ENCODE assay signal across 8 cellular contexts in genomic region chr2:137910641-137911040, GRCh38. TPM values are rescaled to one million over a fixed set of nuclear protein-coding genes. Genes with fewer than 3 reads are reported as not detected.
DNase-seq lines count a peak whose midpoint lies in the region; ATAC-seq and TF ChIP-seq lines count a peak whose summit lies in the region.

No MANE protein-coding gene starts in this region.

- H2AFZ ChIP-seq in H9 (ENCODE audit: low read length): no peak overlapping the region

- TF ChIP-seq CTCF in AG04449 (IDR thresholded peaks at IDR 0.05; ENCODE audit: insufficient read depth, low read length, missing control alignments) (peak; percentile 16), H9 (conservative IDR thresholded peaks at IDR 0.05) (peak; percentile 72), WTC11 (IDR thresholded peaks at IDR 0.05) (0 out of 2 replicates have a peak, but pooled peaks have one; percentile 17), left lung (IDR thresholded peaks at IDR 0.05) (peak; percentile 51 to 53), omental fat pad (IDR thresholded peaks at IDR 0.05) (no peak)

- H3K4ac ChIP-seq in H9 (ENCODE audit: low read depth, low read length): no peak overlapping the region

- no peak overlapping the region for H2BK5ac ChIP-seq in H9 (ENCODE audit: insufficient read length, low read length)

- H3K36me3 ChIP-seq in left lung: no peaks in the 10 kb centered on the region

- H3K4me1 ChIP-seq in H9 (ENCODE audit: insufficient read depth, low read length) (no peaks in the 10 kb centered on the region), left lung (no peaks in the 10 kb centered on the region)

- H3K79me2 ChIP-seq in H9 (ENCODE audit: insufficient read depth, low read length): no peaks in the 10 kb centered on the region

- H3K56ac ChIP-seq in H9 (ENCODE audit: insufficient read length, low read depth, low read length): no peak overlapping the region

- no peak overlapping the region for H3K4me2 ChIP-seq in H9 (ENCODE audit: insufficient read depth, insufficient read length, low read length)

- no peak overlapping the region for H2BK20ac ChIP-seq in H9 (ENCODE audit: low read depth, low read length, poor library complexity, severe bottlenecking)

- no peak overlapping the region for H3K18ac ChIP-seq in H9 (ENCODE audit: insufficient read length, low read depth, low read length)

- no peak overlapping the region for H3T11ph ChIP-seq in H9 (ENCODE audit: low read length)

- no peak overlapping the region for H4K5ac ChIP-seq in H9 (ENCODE audit: insufficient read length, low read depth, low read length)

- H3K79me1 ChIP-seq in H9 (ENCODE audit: insufficient read depth, low read depth, low read length, poor library complexity, severe bottlenecking): no peaks in the 10 kb centered on the region

- no peak overlapping the region for H2BK120ac ChIP-seq in H9 (ENCODE audit: low read depth, low read length, poor library complexity, severe bottlenecking)

- no peaks in the 10 kb centered on the region for H3K27me3 Mint-ChIP-seq in H9 (ENCODE audit: low read depth)
- H3K27me3 Mint-ChIP-seq in WTC11 (ENCODE audit: low read depth): no peaks in the 10 kb centered on the region
- no peaks in the 10 kb centered on the region for H3K27me3 Mint-ChIP-seq in activated CD4-positive, alpha-beta T cell treated with anti-CD3 and anti-CD28 coated beads, Interleukin-2, amount 10 ng/mL, durations not matched to agents 7 days and 5 days
- H3K27me3 Mint-ChIP-seq in activated CD4-positive, alpha-beta T cell treated with anti-CD3 and anti-CD28 coated beads for 36 hours: peaks cover 2% of the 10 kb centered on the region

- H3K27ac ChIP-seq in H9 (ENCODE audit: insufficient read length, low read depth, low read length) (no peak overlapping the region), left lung (no peak overlapping the region)

- H3K23ac ChIP-seq in H9 (ENCODE audit: insufficient read length, low read depth, low read length): no peak overlapping the region

- no peaks in the 10 kb centered on the region for H4K20me1 ChIP-seq in H9 (ENCODE audit: control insufficient read depth, insufficient read depth, insufficient read length)

- H3K9me3 Mint-ChIP-seq in H9: no peaks in the 10 kb centered on the region
- no peaks in the 10 kb centered on the region for H3K9me3 Mint-ChIP-seq in WTC11
- H3K9me3 Mint-ChIP-seq in activated CD4-positive, alpha-beta T cell treated with anti-CD3 and anti-CD28 coated beads, Interleukin-2, amount 10 ng/mL, durations not matched to agents 7 days and 5 days: no peaks in the 10 kb centered on the region
- H3K9me3 Mint-ChIP-seq in activated CD4-positive, alpha-beta T cell treated with anti-CD3 and anti-CD28 coated beads for 36 hours (ENCODE audit: low read depth): no peaks in the 10 kb centered on the region

- H2BK12ac ChIP-seq in H9 (ENCODE audit: insufficient read length, low read depth, low read length): no peak overlapping the region

- H3K4me1 Mint-ChIP-seq in H9 (peaks cover 0 to 4% of the 10 kb centered on the region in 2 experiments; a peak in 2 of 4 replicates), WTC11 (0 out of 2 replicates have a peak, but pooled peaks cover 5% of the 10 kb centered on the region)
- H3K4me1 Mint-ChIP-seq in activated CD4-positive, alpha-beta T cell treated with anti-CD3 and anti-CD28 coated beads, Interleukin-2, amount 10 ng/mL, durations not matched to agents 7 days and 5 days: no peaks in the 10 kb centered on the region
- H3K4me1 Mint-ChIP-seq in activated CD4-positive, alpha-beta T cell treated with anti-CD3 and anti-CD28 coated beads for 36 hours: no peaks in the 10 kb centered on the region

- H2BK15ac ChIP-seq in H9 (ENCODE audit: low read depth, low read length): no peak overlapping the region

- no peak overlapping the region for H4K8ac ChIP-seq in H9 (replicated peaks; ENCODE audit: insufficient read length, low read depth, low read length)

- H4K91ac ChIP-seq in H9 (ENCODE audit: insufficient read length, low read depth, low read length): no peak overlapping the region

- H3K36me3 Mint-ChIP-seq in H9 (ENCODE audit: insufficient read depth in 1 of 3, low read depth in 3 of 3) (no peaks in the 10 kb centered on the region), WTC11 (no peaks in the 10 kb centered on the region)
- H3K36me3 Mint-ChIP-seq in activated CD4-positive, alpha-beta T cell treated with anti-CD3 and anti-CD28 coated beads, Interleukin-2, amount 10 ng/mL, durations not matched to agents 7 days and 5 days (ENCODE audit: low read depth): no peaks in the 10 kb centered on the region
- no peaks in the 10 kb centered on the region for H3K36me3 Mint-ChIP-seq in activated CD4-positive, alpha-beta T cell treated with anti-CD3 and anti-CD28 coated beads for 36 hours (ENCODE audit: low read depth)

- H3K4me3 Mint-ChIP-seq in H9: no peak overlapping the region
- no peak overlapping the region for H3K4me3 Mint-ChIP-seq in WTC11
- H3K4me3 Mint-ChIP-seq in activated CD4-positive, alpha-beta T cell treated with anti-CD3 and anti-CD28 coated beads, Interleukin-2, amount 10 ng/mL, durations not matched to agents 7 days and 5 days: no peak overlapping the region
- no peak overlapping the region for H3K4me3 Mint-ChIP-seq in activated CD4-positive, alpha-beta T cell treated with anti-CD3 and anti-CD28 coated beads for 36 hours

- H2AK5ac ChIP-seq in H9 (ENCODE audit: insufficient read length, low read length): no peak overlapping the region

- CTCF ChIA-PET in AG04449 (lab: Yijun Ruan, JAX): interaction anchor here (1.3 to 6.8 kb wide), 6 partner anchors 180 to 922 kb away, joined by 4 to 62 read pairs (median 14); no protein-coding TSS in a partner anchor
- CTCF ChIA-PET in WTC11 (lab: Charles Lee): interaction anchor here (0.7 to 3.4 kb wide), 4 partner anchors 12 to 917 kb away, joined by 3 to 12 read pairs (median 6); no protein-coding TSS in a partner anchor
- CTCF ChIA-PET in activated CD4-positive, alpha-beta T cell treated with anti-CD3 and anti-CD28 coated beads, Interleukin-2, amount 10 ng/mL, durations not matched to agents 7 days and 5 days (lab: Charles Lee): no interaction called here
- CTCF ChIA-PET in activated CD4-positive, alpha-beta T cell treated with anti-CD3 and anti-CD28 coated beads for 36 hours (lab: Charles Lee): interaction anchor here (0.6 to 2.2 kb wide), 3 partner anchors 25 to 917 kb away, joined by 3 to 13 read pairs (median 3); no protein-coding TSS in a partner anchor

- intact Hi-C loops in left lung (cut with DNase I): no loop called here
- intact Hi-C loops in activated CD4-positive, alpha-beta T cell treated with anti-CD3 and anti-CD28 coated beads for 36 hours (cut with DNase I, micrococcal nuclease): loop anchor here (1.0 to 10.0 kb wide), 3 partner anchors 874 to 917 kb away; partner anchors contain the start of gene NXPH2 (in 1 of the 2)

- H3K27ac Mint-ChIP-seq in H9: no peak overlapping the region
- H3K27ac Mint-ChIP-seq in WTC11: no peak overlapping the region
- no peak overlapping the region for H3K27ac Mint-ChIP-seq in activated CD4-positive, alpha-beta T cell treated with anti-CD3 and anti-CD28 coated beads, Interleukin-2, amount 10 ng/mL, durations not matched to agents 7 days and 5 days
- no peak overlapping the region for H3K27ac Mint-ChIP-seq in activated CD4-positive, alpha-beta T cell treated with anti-CD3 and anti-CD28 coated beads for 36 hours

- no peak overlapping the region for H3K9ac ChIP-seq in H9 (ENCODE audit: extremely low read depth, insufficient read length, low read length)

- DNase-seq in AG04449 (ENCODE audit: low read depth, low spot score) (no peak), H9 (no peak), WTC11 (ENCODE audit: low spot score) (no peak), left lung (no peak), AG08396 (ENCODE audit: low spot score) (no peak), omental fat pad (ENCODE audit: low spot score) (no peak)
- no peak for DNase-seq in activated CD4-positive, alpha-beta T cell treated with anti-CD3 and anti-CD28 coated beads, Interleukin-2, amount 10 ng/mL, durations not matched to agents 7 days and 5 days
- no peak for DNase-seq in activated CD4-positive, alpha-beta T cell treated with anti-CD3 and anti-CD28 coated beads for 36 hours

- no peaks in the 10 kb centered on the region for H3K23me2 ChIP-seq in H9 (ENCODE audit: insufficient read length, low read depth, low read length, poor library complexity, severe bottlenecking)

- no CpG with 5 or more reads among the region's 4 CpGs for WGBS in H9 (ENCODE audit: extremely low coverage, insufficient read length, low lambda C conversion rate)

- H3K9me3 ChIP-seq in H9 (ENCODE audit: control insufficient read depth, low read depth, low read length) (no peaks in the 10 kb centered on the region), left lung (no peaks in the 10 kb centered on the region)

- no peak for ATAC-seq in WTC11
- peak; percentile 24 for ATAC-seq in left lung
- ATAC-seq in omental fat pad (ENCODE audit: low FRiP score): no peak
- no peak for ATAC-seq in activated CD4-positive, alpha-beta T cell treated with anti-CD3 and anti-CD28 coated beads for 36 hours

- POLR2A ChIA-PET in AG04449 (lab: Yijun Ruan, JAX) (no interaction called here), WTC11 (lab: Charles Lee) (no interaction called here)
- POLR2A ChIA-PET in activated CD4-positive, alpha-beta T cell treated with anti-CD3 and anti-CD28 coated beads, Interleukin-2, amount 10 ng/mL, durations not matched to agents 7 days and 5 days (lab: Charles Lee): no interaction called here
- POLR2A ChIA-PET in activated CD4-positive, alpha-beta T cell treated with anti-CD3 and anti-CD28 coated beads for 36 hours (lab: Charles Lee): no interaction called here

- H3K4me3 ChIP-seq in AG04449 (ENCODE audit: low read depth, low read length) (no peak overlapping the region), left lung (no peak overlapping the region)

- H3K27me3 ChIP-seq in H9 (ENCODE audit: insufficient read depth, low read length) (no peaks in the 10 kb centered on the region), left lung (no peaks in the 10 kb centered on the region)

- H3K14ac ChIP-seq in H9 (ENCODE audit: insufficient read depth, low read length): no peak overlapping the region

TF ChIP-seq in WTC11, 78 proteins besides CTCF, POLR2A, EP300 and RAD21 (continues in another document):
- TF ChIP-seq RORB (CRISPR knock-in tag; IDR thresholded peaks at IDR 0.05): no peak
- no peak for TF ChIP-seq CBFB (CRISPR knock-in tag; IDR thresholded peaks at IDR 0.05; ENCODE audit: low read depth)
- TF ChIP-seq ZMAT4 (CRISPR knock-in tag; IDR thresholded peaks at IDR 0.05): no peak

RNA-seq across cellular contexts. Expression of gene HNMT, which starts 53.6 kb away (rescaled TPM):
- 1.3 and 1.9 TPM in 2 replicates for total RNA-seq in H9 (2021)
- total RNA-seq in WTC11 (2021): 2.8 to 4.6 TPM (median 3.1 TPM) in 3 replicates
- total RNA-seq in left lung: 10 to 100 TPM; 53.0 to 61.9 TPM
- not detected for total RNA-seq in activated CD4-positive, alpha-beta T cell treated with anti-CD3 and anti-CD28 coated beads, Interleukin-2, amount 10 ng/mL, durations not matched to agents 7 days and 5 days
- total RNA-seq in omental fat pad: 100 to 1,000 TPM in 1 of 4 donors, 10 to 100 TPM in 3; 69.4 to 160 (median 85.8) TPM
- total RNA-seq in activated CD4-positive, alpha-beta T cell treated with anti-CD3 and anti-CD28 coated beads for 36 hours: not detected

Comparison
In these comparisons a context has a peak if more than half of its experiments do, and no peak if none do; other contexts are left out.
1. CTCF ChIP-seq: peak in AG04449 (single experiment), H9 (single experiment), WTC11 (single experiment) and left lung (2 of 2); none in omental fat pad (0 of 3).
2. intact Hi-C loops: an anchor here in activated CD4-positive, alpha-beta T cell treated with anti-CD3 and anti-CD28 coated beads for 36 hours (1.0 to 10.0 kb wide); none called in left lung.